Comparison of ENCODE assay signal across 20 cellular contexts in the genomic region with DNA sequence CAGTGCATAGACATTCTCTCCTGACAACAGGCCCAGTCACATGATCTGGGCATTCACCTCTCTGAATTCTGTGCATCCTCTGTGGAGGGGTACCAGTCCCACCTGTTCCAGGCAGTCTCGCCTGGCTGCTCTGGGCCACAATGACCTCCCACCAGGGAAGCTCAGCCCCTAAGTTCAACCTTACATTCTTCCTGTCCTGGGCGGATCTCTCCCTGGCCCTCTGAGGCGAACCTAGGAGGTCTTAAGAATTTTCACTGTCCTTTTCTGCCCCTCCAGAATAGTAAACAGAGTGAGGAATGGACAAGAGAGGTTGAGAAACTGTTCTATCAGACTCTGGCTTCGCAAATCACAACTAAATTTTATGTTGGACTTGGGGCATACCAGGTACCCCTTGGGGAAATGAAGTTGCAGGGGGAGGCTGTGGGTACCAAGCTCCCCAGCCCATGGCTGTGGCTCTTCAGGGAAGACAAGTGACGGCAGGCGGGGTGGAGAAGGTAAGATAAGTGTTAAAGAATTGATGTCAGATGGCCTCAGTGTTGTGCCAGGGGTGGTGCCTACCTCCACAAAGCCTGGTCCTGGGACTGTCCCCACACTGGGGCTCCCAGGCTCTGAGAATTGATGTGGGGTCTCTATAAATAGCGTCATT. TPM values are rescaled to one million over a fixed set of nuclear protein-coding genes. Genes with fewer than 3 reads are reported as not detected.
DNase-seq lines count a peak whose midpoint lies in the region; ATAC-seq, FAIRE-seq and TF ChIP-seq lines count a peak whose summit lies in the region.
"Had no signal": no experiment of that assay in that cellular context is flagged by ENCODE, and none has a peak within 500 bp of the region (broad histone marks: within the 10 kb centered on the region; RNA-seq: fewer than 3 reads in every experiment).

No MANE protein-coding gene starts in this region.

- no peak for TF ChIP-seq CTCF in K562 (IDR thresholded peaks at IDR 0.05 in 2 of 3, conservative IDR thresholded peaks at IDR 0.05 in 1 of 3; ENCODE audit: insufficient read depth in 2 of 3, low read depth in 1 of 3, low read length in 3 of 3)
- TF ChIP-seq CTCF in spleen (IDR thresholded peaks at IDR 0.05 in 8 of 11, conservative IDR thresholded peaks at IDR 0.05 in 3 of 11): no peak

- no peak overlapping the region for H3K27ac Mint-ChIP-seq in activated CD4-positive, alpha-beta memory T cell treated with anti-CD3 and anti-CD28 coated beads for 36 hours
- no peak overlapping the region for H3K27ac Mint-ChIP-seq in activated CD4-positive, alpha-beta memory T cell treated with anti-CD3 and anti-CD28 coated beads, Interleukin-2, amount 10 ng/mL, durations not matched to agents 7 days and 5 days

- H3K36me3 ChIP-seq in K562 (ENCODE audit: control insufficient read depth, insufficient read depth, low read length) (no peaks in the 10 kb centered on the region), spleen (no peaks in the 10 kb centered on the region)

- CTCF ChIA-PET in activated CD4-positive, alpha-beta memory T cell treated with anti-CD3 and anti-CD28 coated beads for 36 hours (lab: Charles Lee): interaction anchor here (1.0 kb wide), 1 partner anchor 124 kb away, joined by 3 read pairs; no protein-coding TSS in a partner anchor
- CTCF ChIA-PET in activated CD4-positive, alpha-beta memory T cell treated with anti-CD3 and anti-CD28 coated beads, Interleukin-2, amount 10 ng/mL, durations not matched to agents 7 days and 5 days (lab: Charles Lee): no interaction called here
- CTCF ChIA-PET in K562 (lab: Yijun Ruan, JAX; ENCODE audit: low intra/inter-chr PET ratio): no interaction called here

- H3K4me2 ChIP-seq in K562 (ENCODE audit: insufficient read depth, low read length): no peak overlapping the region
- H3K4me2 ChIP-seq: KMS-11 had no signal

- H3K9me3 ChIP-seq in K562 (replicated peaks; ENCODE audit: control insufficient read depth, insufficient read depth, low read depth, low read length): no peaks in the 10 kb centered on the region
- H3K9me3 ChIP-seq in spleen: no peaks in the 10 kb centered on the region

- H3K9me3 Mint-ChIP-seq in activated CD4-positive, alpha-beta memory T cell treated with anti-CD3 and anti-CD28 coated beads for 36 hours: no peaks in the 10 kb centered on the region
- H3K9me3 Mint-ChIP-seq in activated CD4-positive, alpha-beta memory T cell treated with anti-CD3 and anti-CD28 coated beads, Interleukin-2, amount 10 ng/mL, durations not matched to agents 7 days and 5 days: no peaks in the 10 kb centered on the region

- H3K27ac ChIP-seq in K562 (ENCODE audit: extremely low read depth, low read depth, low read length): no peak overlapping the region
- H3K27ac ChIP-seq in spleen: no peak overlapping the region
- H3K27ac ChIP-seq: KMS-11 had no signal

- peaks cover 4% of the 10 kb centered on the region for H3K4me1 Mint-ChIP-seq in activated CD4-positive, alpha-beta memory T cell treated with anti-CD3 and anti-CD28 coated beads for 36 hours (ENCODE audit: low read depth)
- H3K4me1 Mint-ChIP-seq in activated CD4-positive, alpha-beta memory T cell treated with anti-CD3 and anti-CD28 coated beads, Interleukin-2, amount 10 ng/mL, durations not matched to agents 7 days and 5 days: peaks cover 4% of the 10 kb centered on the region

- peaks cover 0 to 4% of the 10 kb centered on the region in 2 experiments; a peak in 2 of 5 replicates for H3K4me1 ChIP-seq in K562 (replicated peaks in 1 of 2; ENCODE audit: control insufficient read depth in 2 of 2, insufficient read depth in 2 of 2, low read length in 2 of 2)
- peaks cover 0 to 10% (median 7%) of the 10 kb centered on the region in 6 donors for H3K4me1 ChIP-seq in spleen

- no peak for TF ChIP-seq POLR2A in K562 (conservative IDR thresholded peaks at IDR 0.05)
- no peak for TF ChIP-seq POLR2A in spleen (IDR thresholded peaks at IDR 0.05)

- intact Hi-C loops in activated CD4-positive, alpha-beta memory T cell treated with anti-CD3 and anti-CD28 coated beads for 36 hours (cut with micrococcal nuclease): no loop called here
- intact Hi-C loops in K562 (cut with micrococcal nuclease): no loop called here
- intact Hi-C loops in spleen (cut with DNase I; ENCODE audit: low total_unique reads): no loop called here

- no peak for FAIRE-seq in K562 (lab: Jason Lieb, UNC)
- FAIRE-seq: A204.1, GM12878, H1, HepG2 had no signal

- TF ChIP-seq EP300 in K562 (IDR thresholded peaks at IDR 0.05; ENCODE audit: low read length): no peak

- H3K27me3 ChIP-seq in K562 (ENCODE audit: control insufficient read depth in 2 of 2, insufficient read depth in 2 of 2, low read length in 2 of 2) (peaks cover 50 to 82% of the 10 kb centered on the region in 2 experiments; a peak in 4 of 5 replicates), spleen (replicated peaks in 1 of 7) (peaks cover 4 to 79% (median 23%) of the 10 kb centered on the region in 7 donors)

- H3K9me1 ChIP-seq in K562 (ENCODE audit: control insufficient read depth, insufficient read depth, low read length): no peaks in the 10 kb centered on the region

- no TSS peak for BruUV-seq in K562 (replicated peaks; lab: Mats Ljungman, UMichigan)

- WGBS in K562 (ENCODE audit: insufficient coverage, low coverage, missing lambda C conversion rate): 0% methylated on average over 7 of the region's 7 CpGs
- 78 to 91% (median 84%) methylated on average over 7 of the region's 7 CpGs for WGBS in spleen, 5 donors

- DNase-seq in activated CD4-positive, alpha-beta memory T cell treated with anti-CD3 and anti-CD28 coated beads for 36 hours: peak; percentile 2
- no peak for DNase-seq in activated CD4-positive, alpha-beta memory T cell treated with anti-CD3 and anti-CD28 coated beads, Interleukin-2, amount 10 ng/mL, durations not matched to agents 7 days and 5 days
- DNase-seq in K562 (ENCODE audit: extremely low read depth in 1 of 4, low spot score in 3 of 4) (no peak), left lobe of liver (ENCODE audit: low spot score) (peak; percentile 27), spleen (peak; percentile 41), hippocampal formation (lab: John Stamatoyannopoulos, UW) (no peak), NCI-H69 (lab: John Stamatoyannopoulos, UW) (no peak), 8988T (no peak)
- DNase-seq: C1 segment of cervical spinal cord, DND-41, GDM1, NCI-H1048, NCI-H146, NCI-H2081, NCI-H510A treated with DMSO at 0.1 percent for 48 hours had no signal

- no peak for TF ChIP-seq RAD21 in K562 (CRISPR knock-in tag; conservative IDR thresholded peaks at IDR 0.05 in 1 of 2, IDR thresholded peaks at IDR 0.05 in 1 of 2)

- in situ Hi-C loops in K562 (cut with MboI): no loop called here

- POLR2A ChIA-PET in activated CD4-positive, alpha-beta memory T cell treated with anti-CD3 and anti-CD28 coated beads for 36 hours (lab: Charles Lee): no interaction called here
- POLR2A ChIA-PET in activated CD4-positive, alpha-beta memory T cell treated with anti-CD3 and anti-CD28 coated beads, Interleukin-2, amount 10 ng/mL, durations not matched to agents 7 days and 5 days (lab: Charles Lee): no interaction called here
- POLR2A ChIA-PET in K562 (lab: Yijun Ruan, JAX): interaction anchor here (0.6 kb wide), 1 partner anchor 199 kb away, joined by 3 read pairs; no protein-coding TSS in a partner anchor

- H3K4me3 ChIP-seq in K562: no peak overlapping the region
- H3K4me3 ChIP-seq in spleen: no peak overlapping the region
- H3K4me3 ChIP-seq: GM12878 had no signal

- H3K36me3 Mint-ChIP-seq in activated CD4-positive, alpha-beta memory T cell treated with anti-CD3 and anti-CD28 coated beads for 36 hours: no peaks in the 10 kb centered on the region
- H3K36me3 Mint-ChIP-seq in activated CD4-positive, alpha-beta memory T cell treated with anti-CD3 and anti-CD28 coated beads, Interleukin-2, amount 10 ng/mL, durations not matched to agents 7 days and 5 days (ENCODE audit: low read depth): no peaks in the 10 kb centered on the region

- no peak overlapping the region for H3K9ac ChIP-seq in K562 (ENCODE audit: insufficient read depth in 1 of 2, low read depth in 2 of 2, low read length in 2 of 2)
- H3K9ac ChIP-seq: KMS-11 had no signal

- no peak overlapping the region for H3K4me3 Mint-ChIP-seq in activated CD4-positive, alpha-beta memory T cell treated with anti-CD3 and anti-CD28 coated beads for 36 hours
- H3K4me3 Mint-ChIP-seq in activated CD4-positive, alpha-beta memory T cell treated with anti-CD3 and anti-CD28 coated beads, Interleukin-2, amount 10 ng/mL, durations not matched to agents 7 days and 5 days: no peak overlapping the region

- peaks cover 4% of the 10 kb centered on the region for H3K27me3 Mint-ChIP-seq in activated CD4-positive, alpha-beta memory T cell treated with anti-CD3 and anti-CD28 coated beads for 36 hours
- H3K27me3 Mint-ChIP-seq in activated CD4-positive, alpha-beta memory T cell treated with anti-CD3 and anti-CD28 coated beads, Interleukin-2, amount 10 ng/mL, durations not matched to agents 7 days and 5 days: peaks cover 5% of the 10 kb centered on the region

- H2AFZ ChIP-seq in K562 (ENCODE audit: low read depth, low read length): no peak overlapping the region

- H3K79me2 ChIP-seq in K562 (ENCODE audit: control insufficient read depth, insufficient read depth, low read length): no peaks in the 10 kb centered on the region

- ATAC-seq in K562: no peak
- ATAC-seq in left lobe of liver: no peak
- ATAC-seq: GM12878, HepG2 had no signal

- peaks cover 15% of the 10 kb centered on the region; the same call in 1 of the 2 replicates for H4K20me1 ChIP-seq in K562 (replicated peaks; ENCODE audit: control insufficient read depth, insufficient read depth, low read length)

RNA-seq across cellular contexts. Expression of gene SCN5A, which starts 5.3 kb away (rescaled TPM):
- total RNA-seq in activated CD4-positive, alpha-beta memory T cell treated with anti-CD3 and anti-CD28 coated beads for 36 hours: under 1 TPM; 0.12 to 0.34 TPM
- under 1 TPM in 1 of 2 experiments, not detected in 1; 0.10 TPM for total RNA-seq in activated CD4-positive, alpha-beta memory T cell treated with anti-CD3 and anti-CD28 coated beads, Interleukin-2, amount 10 ng/mL, durations not matched to agents 7 days and 5 days
- total RNA-seq in K562 (2011; cell fraction: chromatin; rRNA removed; ENCODE audit: low replicate concordance): 0.44 and 1.00 TPM in 2 replicates
- total RNA-seq in K562 (2011; cell fraction: nucleolus; rRNA removed): 0.66 and 0.67 TPM in 2 replicates
- 0.08 and 0.66 TPM in 2 replicates for total RNA-seq in K562 (2011; cell fraction: nucleoplasm; rRNA removed)
- total RNA-seq in K562 (2014; rRNA removed) (0.41 and 0.45 TPM in 2 replicates), K562 (2014; rRNA removed; fragmentation: Illumina TruSeq; extraction: Trizol) (not detected in 2 replicates), K562 (2015; rRNA removed; fragmentation: Illumina TruSeq; extraction: Trizol) (0.07 and 0.26 TPM in 2 replicates), K562 (2021) (0.22 and 0.27 TPM in 2 replicates), left lobe of liver (0.05 TPM), spleen (1 to 10 TPM in 1 of 7 donors, under 1 TPM in 3, not detected in 3; 0.17 to 1.2 (median 0.48) TPM)
- polyA plus RNA-seq in K562 (2011; rRNA removed) (0.10 and 0.11 TPM in 2 replicates), K562 (2014; fragmentation: Illumina TruSeq; extraction: Trizol) (0.21 and 0.40 TPM in 2 replicates), K562 (2014; fragmentation: Nextera tagmentation; extraction: Ambion mirVana) (under 1 TPM in 1 of 2 experiments, not detected in 1; 0.15 TPM), K562 (2014; rRNA removed) (0.34 and 1.4 TPM in 2 replicates), spleen (under 1 TPM; 0.02 to 0.06 (median 0.02) TPM)
- 0.07 and 0.45 TPM in 2 replicates for polyA plus RNA-seq in K562 (2011; cell fraction: cytosol; rRNA removed)
- 0.01 and 0.16 TPM in 2 replicates for polyA plus RNA-seq in K562 (2011; cell fraction: nucleus; rRNA removed)
- 0.11 and 0.21 TPM in 2 replicates for polyA plus RNA-seq in K562 (2012)
- polyA minus RNA-seq in K562 (2011; rRNA and poly(A)+ RNA removed): 0.49 TPM in 1 of 2 replicates, not detected in the other
- not detected in 2 replicates for polyA minus RNA-seq in K562 (2011; cell fraction: cytosol; rRNA and poly(A)+ RNA removed)
- 0.22 and 0.67 TPM in 2 replicates for polyA minus RNA-seq in K562 (2011; cell fraction: nucleus; rRNA and poly(A)+ RNA removed)
- total RNA-seq: GM12878, HepG2 had no signal
- polyA plus RNA-seq: GM12878 had no signal

Comparison
In these comparisons a context has a peak if more than half of its experiments do, and no peak if none do; other contexts are left out.
1. DNase-seq: peak in activated CD4-positive, alpha-beta memory T cell treated with anti-CD3 and anti-CD28 coated beads for 36 hours (single experiment), left lobe of liver (single experiment) and spleen (single experiment); none in activated CD4-positive, alpha-beta memory T cell treated with anti-CD3 and anti-CD28 coated beads, Interleukin-2, amount 10 ng/mL, durations not matched to agents 7 days and 5 days (single experiment), K562 (0 of 4), hippocampal formation (0 of 2), NCI-H69 (single experiment) and 8988T (single experiment).